In the genomic region with DNA sequence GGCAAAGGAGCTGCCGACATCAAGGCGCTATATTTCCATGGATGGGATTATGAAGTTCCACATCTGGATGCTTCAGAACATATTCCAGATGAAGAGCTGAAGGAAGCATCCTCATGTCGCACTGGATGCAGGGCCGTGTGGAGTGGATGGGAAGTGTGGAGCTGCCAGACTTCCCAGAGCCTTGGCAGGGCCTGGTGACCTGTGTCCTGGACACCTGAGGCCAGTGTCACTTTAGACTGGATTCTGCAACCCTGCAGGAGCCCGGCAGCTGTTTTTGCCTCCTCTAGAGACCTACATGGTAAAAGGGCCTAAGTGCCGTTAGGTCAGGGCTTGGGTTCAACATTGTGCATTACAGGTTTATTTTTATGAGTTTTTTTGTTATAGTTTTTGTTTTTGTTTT, we compare ENCODE assay signal across 39 cellular contexts. TPM values are rescaled to one million over a fixed set of nuclear protein-coding genes. Genes with fewer than 3 reads are reported as not detected.
"Had no signal": no experiment of that assay in that cellular context is flagged by ENCODE, and none has a peak within 500 bp of the region (broad histone marks: within the 10 kb centered on the region; RNA-seq: fewer than 3 reads in every experiment).

No MANE protein-coding gene starts in this region.

- FAIRE-seq: endometrium, endothelial cell of umbilical vein, TTC549 had no signal

- ATAC-seq: activated CD8-positive, alpha-beta memory T cell treated with anti-CD3 and anti-CD28 coated beads, Interleukin-2, amount 10 ng/mL, durations not matched to agents 7 days and 5 days; activated naive CD4-positive, alpha-beta T cell treated with anti-CD3 and anti-CD28 coated beads, Interleukin-2, amount 50 U/mL, for 72 hours; gastroesophageal sphincter; T-cell; WTC11 had no signal

- H3K27me3 ChIP-seq: ascending aorta, breast epithelium, cardiac muscle cell, colonic mucosa had no signal

- H3K4me1 Mint-ChIP-seq: activated CD4-positive, alpha-beta memory T cell treated with anti-CD3 and anti-CD28 coated beads, Interleukin-2, amount 10 ng/mL, durations not matched to agents 7 days and 5 days; activated CD4-positive, alpha-beta T cell treated with anti-CD3 and anti-CD28 coated beads, Interleukin-2, amount 10 ng/mL, durations not matched to agents 7 days and 5 days; activated naive CD4-positive, alpha-beta T cell treated with anti-CD3 and anti-CD28 coated beads, Interleukin-2, amount 10 ng/mL, durations not matched to agents 7 days and 5 days; brain; T-cell; WTC11 had no signal

- H3K27ac ChIP-seq: ascending aorta, breast epithelium, cardiac muscle cell, colonic mucosa, epithelial cell of prostate, esophagus squamous epithelium, gastroesophageal sphincter, VCaP had no signal

- H3K4me1 ChIP-seq: ascending aorta, breast epithelium, colonic mucosa, esophagus squamous epithelium, gastroesophageal sphincter had no signal

- H3K9me3 Mint-ChIP-seq: activated CD4-positive, alpha-beta memory T cell treated with anti-CD3 and anti-CD28 coated beads, Interleukin-2, amount 10 ng/mL, durations not matched to agents 7 days and 5 days; activated CD4-positive, alpha-beta T cell treated with anti-CD3 and anti-CD28 coated beads, Interleukin-2, amount 10 ng/mL, durations not matched to agents 7 days and 5 days; activated naive CD4-positive, alpha-beta T cell treated with anti-CD3 and anti-CD28 coated beads, Interleukin-2, amount 10 ng/mL, durations not matched to agents 7 days and 5 days; activated naive CD4-positive, alpha-beta T cell treated with anti-CD3 and anti-CD28 coated beads, Interleukin-2, amount 50 U/mL, for 72 hours; activated naive CD8-positive, alpha-beta T cell treated with anti-CD3 and anti-CD28 coated beads, Interleukin-2, amount 10 ng/mL, durations not matched to agents 7 days and 5 days; activated T-helper 1 cell treated with anti-CD3 and anti-CD28 coated beads, Interleukin-12 subunit alpha, Interleukin-12 subunit beta, Interleukin-2, Interleukin-4 antibody, amounts not matched to agents 30 ng/mL and 10 ng/mL and 1 ng/mL, durations not matched to agents 14 hours and 24 hours and 36 hours; activated T-helper 2 cell treated with anti-CD3 and anti-CD28 coated beads, Interferon-gamma antibody, Interleukin-2, Interleukin-4, amounts not matched to agents 10 μg/mL and 5 μg/mL and 100 μg/mL, durations not matched to agents 14 hours and 24 hours and 36 hours; brain; T-cell; T-helper 1 cell treated with Interleukin-12 subunit alpha and Interleukin-12 subunit beta and Interleukin-4 antibody, amounts not matched to agents 30 μg/mL and 1 μg/mL, for 36 hours; WTC11 had no signal

- H3K4me3 Mint-ChIP-seq: activated CD4-positive, alpha-beta memory T cell treated with anti-CD3 and anti-CD28 coated beads, Interleukin-2, amount 10 ng/mL, durations not matched to agents 7 days and 5 days; activated CD4-positive, alpha-beta T cell treated with anti-CD3 and anti-CD28 coated beads, Interleukin-2, amount 10 ng/mL, durations not matched to agents 7 days and 5 days; activated CD8-positive, alpha-beta memory T cell treated with anti-CD3 and anti-CD28 coated beads, Interleukin-2, amount 10 ng/mL, durations not matched to agents 7 days and 5 days; activated naive CD4-positive, alpha-beta T cell treated with anti-CD3 and anti-CD28 coated beads, Interleukin-2, amount 10 ng/mL, durations not matched to agents 7 days and 5 days; activated naive CD8-positive, alpha-beta T cell treated with anti-CD3 and anti-CD28 coated beads, Interleukin-2, amount 10 ng/mL, durations not matched to agents 7 days and 5 days; activated T-helper 1 cell treated with anti-CD3 and anti-CD28 coated beads, Interleukin-12 subunit alpha, Interleukin-12 subunit beta, Interleukin-2, Interleukin-4 antibody, amounts not matched to agents 30 ng/mL and 10 ng/mL and 1 ng/mL, durations not matched to agents 14 hours and 24 hours and 36 hours; brain; T-cell; T-helper 1 cell treated with Interleukin-12 subunit alpha and Interleukin-12 subunit beta and Interleukin-4 antibody, amounts not matched to agents 30 μg/mL and 1 μg/mL, for 36 hours; WTC11 had no signal

- H3K36me3 ChIP-seq: ascending aorta, breast epithelium, cardiac muscle cell, colonic mucosa, esophagus squamous epithelium, gastroesophageal sphincter had no signal

- H3K36me3 Mint-ChIP-seq: activated CD8-positive, alpha-beta memory T cell treated with anti-CD3 and anti-CD28 coated beads, Interleukin-2, amount 10 ng/mL, durations not matched to agents 7 days and 5 days; activated naive CD4-positive, alpha-beta T cell treated with anti-CD3 and anti-CD28 coated beads, Interleukin-2, amount 10 ng/mL, durations not matched to agents 7 days and 5 days; activated naive CD4-positive, alpha-beta T cell treated with anti-CD3 and anti-CD28 coated beads, Interleukin-2, amount 50 U/mL, for 72 hours; activated naive CD8-positive, alpha-beta T cell treated with anti-CD3 and anti-CD28 coated beads, Interleukin-2, amount 10 ng/mL, durations not matched to agents 7 days and 5 days; brain; T-cell; WTC11 had no signal

- H3K27ac Mint-ChIP-seq: activated CD4-positive, alpha-beta memory T cell treated with anti-CD3 and anti-CD28 coated beads, Interleukin-2, amount 10 ng/mL, durations not matched to agents 7 days and 5 days; activated CD4-positive, alpha-beta T cell treated with anti-CD3 and anti-CD28 coated beads, Interleukin-2, amount 10 ng/mL, durations not matched to agents 7 days and 5 days; activated CD8-positive, alpha-beta memory T cell treated with anti-CD3 and anti-CD28 coated beads, Interleukin-2, amount 10 ng/mL, durations not matched to agents 7 days and 5 days; activated naive CD4-positive, alpha-beta T cell treated with anti-CD3 and anti-CD28 coated beads, Interleukin-2, amount 10 ng/mL, durations not matched to agents 7 days and 5 days; activated naive CD8-positive, alpha-beta T cell treated with anti-CD3 and anti-CD28 coated beads, Interleukin-2, amount 10 ng/mL, durations not matched to agents 7 days and 5 days; activated T-helper 1 cell treated with anti-CD3 and anti-CD28 coated beads, Interleukin-12 subunit alpha, Interleukin-12 subunit beta, Interleukin-2, Interleukin-4 antibody, amounts not matched to agents 30 ng/mL and 10 ng/mL and 1 ng/mL, durations not matched to agents 14 hours and 24 hours and 36 hours; activated T-helper 2 cell treated with anti-CD3 and anti-CD28 coated beads, Interferon-gamma antibody, Interleukin-2, Interleukin-4, amounts not matched to agents 10 μg/mL and 5 μg/mL and 100 μg/mL, durations not matched to agents 14 hours and 24 hours and 36 hours; brain; T-cell; T-helper 1 cell treated with Interleukin-12 subunit alpha and Interleukin-12 subunit beta and Interleukin-4 antibody, amounts not matched to agents 30 μg/mL and 1 μg/mL, for 36 hours; WTC11 had no signal

- H3K4me3 ChIP-seq: ascending aorta, breast epithelium, cardiac muscle cell, colonic mucosa, esophagus squamous epithelium, gastroesophageal sphincter had no signal

- DNase-seq: activated CD4-positive, alpha-beta memory T cell treated with anti-CD3 and anti-CD28 coated beads, Interleukin-2, amount 10 ng/mL, durations not matched to agents 7 days and 5 days; activated CD4-positive, alpha-beta T cell treated with anti-CD3 and anti-CD28 coated beads for 1 hour; activated CD4-positive, alpha-beta T cell treated with anti-CD3 and anti-CD28 coated beads for 4 hours; activated CD4-positive, alpha-beta T cell treated with anti-CD3 and anti-CD28 coated beads, Interleukin-2, amount 10 ng/mL, durations not matched to agents 7 days and 5 days; activated CD4-positive, alpha-beta T cell treated with anti-CD3 and anti-CD28 coated beads, Interleukin-2, amount 50 U/mL, for 4 hours; activated CD8-positive, alpha-beta memory T cell treated with anti-CD3 and anti-CD28 coated beads, Interleukin-2, amount 10 ng/mL, durations not matched to agents 7 days and 5 days; activated CD8-positive, alpha-beta memory T cell treated with anti-CD3 and anti-CD28 coated beads, Interleukin-2, amount 50 U/mL, for 4 hours; activated effector memory CD4-positive, alpha-beta T cell treated with anti-CD3 and anti-CD28 coated beads, Interleukin-2, amount 50 U/mL, for 16 hours; activated naive CD4-positive, alpha-beta T cell; activated naive CD4-positive, alpha-beta T cell treated with anti-CD3 and anti-CD28 coated beads, Interleukin-2, amount 10 ng/mL, durations not matched to agents 7 days and 5 days; activated naive CD8-positive, alpha-beta T cell treated with anti-CD3 and anti-CD28 coated beads, Interleukin-2, amount 10 ng/mL, durations not matched to agents 7 days and 5 days; activated T-cell treated with anti-CD3 and anti-CD28 coated beads, Interleukin-2, amount 50 U/mL, for 1 hour; activated T-cell treated with anti-CD3 and anti-CD28 coated beads, Interleukin-2, amount 50 U/mL, for 48 hours; central memory CD4-positive, alpha-beta T cell; cerebellar nuclear complex; colonic mucosa; effector CD8-positive, alpha-beta T cell; esophagus squamous epithelium; foreskin melanocyte; T-cell; T-helper 9 cell had no signal

- H3K9me3 ChIP-seq: ascending aorta, breast epithelium, colonic mucosa, esophagus squamous epithelium, gastroesophageal sphincter had no signal

RNA-seq across cellular contexts. Expression of a gene that starts 53.2 kb away (rescaled TPM):
- total RNA-seq: activated CD4-positive, alpha-beta memory T cell treated with anti-CD3 and anti-CD28 coated beads, Interleukin-2, amount 10 ng/mL, durations not matched to agents 7 days and 5 days; activated CD4-positive, alpha-beta T cell treated with anti-CD3 and anti-CD28 coated beads, Interleukin-2, amount 10 ng/mL, durations not matched to agents 7 days and 5 days; activated CD8-positive, alpha-beta memory T cell treated with anti-CD3 and anti-CD28 coated beads, Interleukin-2, amount 10 ng/mL, durations not matched to agents 7 days and 5 days; activated naive CD4-positive, alpha-beta T cell treated with anti-CD3 and anti-CD28 coated beads, Interleukin-2, amount 50 U/mL, for 72 hours; activated T-helper 1 cell treated with anti-CD3 and anti-CD28 coated beads, Interleukin-12 subunit alpha, Interleukin-12 subunit beta, Interleukin-2, Interleukin-4 antibody, amounts not matched to agents 30 ng/mL and 10 ng/mL and 1 ng/mL, durations not matched to agents 14 hours and 24 hours and 36 hours; activated T-helper 2 cell treated with anti-CD3 and anti-CD28 coated beads, Interferon-gamma antibody, Interleukin-2, Interleukin-4, amounts not matched to agents 10 μg/mL and 5 μg/mL and 100 μg/mL, durations not matched to agents 14 hours and 24 hours and 36 hours; ascending aorta; dermis microvascular lymphatic vessel endothelial cell; endothelial cell of umbilical vein; T-helper 2 cell treated with Interferon-gamma antibody and Interleukin-4, amounts not matched to agents 100 ng/mL and 5 ng/mL, for 36 hours; WTC11 had no signal
- polyA plus RNA-seq: endothelial cell of umbilical vein, fibroblast of lung had no signal
